ENCODE assay signal across 10 cellular contexts in the genomic region with DNA sequence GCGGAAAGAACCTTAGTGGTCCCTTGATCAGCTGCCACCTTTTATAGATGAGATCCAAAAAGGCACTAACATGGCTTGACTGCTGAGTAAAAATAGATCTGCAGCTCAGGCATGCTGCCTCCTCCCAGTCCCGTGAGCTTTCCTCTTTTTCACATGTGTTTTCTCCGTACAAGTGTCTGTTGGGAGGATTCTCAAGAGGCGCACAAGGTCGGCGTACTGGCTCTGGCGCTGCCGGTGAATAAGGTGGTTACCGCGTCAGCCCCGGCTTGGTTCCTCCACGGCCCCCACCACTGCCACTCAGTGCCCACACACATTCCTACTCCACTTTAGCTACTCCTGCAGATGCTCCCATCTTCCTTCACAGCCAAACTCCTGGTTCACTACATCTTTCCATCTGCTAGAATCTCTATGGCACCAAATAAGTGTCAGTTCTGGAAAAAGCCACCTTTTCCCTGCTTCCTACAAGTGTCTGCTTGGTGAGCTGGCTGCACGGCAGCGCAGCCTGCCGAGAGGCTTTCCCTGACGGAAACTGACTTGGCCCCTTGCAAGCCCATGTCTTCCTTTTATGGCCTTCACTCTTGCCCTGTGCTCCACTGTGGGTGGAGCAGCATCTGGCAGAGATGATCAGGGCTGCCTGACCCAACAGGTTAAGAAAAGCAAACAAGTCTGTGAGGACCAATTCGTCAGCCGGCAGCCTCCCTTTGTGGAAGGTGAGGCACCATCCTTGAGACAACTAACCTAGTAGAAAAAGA.
DNase-seq lines count a peak whose midpoint lies in the region; ATAC-seq, FAIRE-seq and TF ChIP-seq lines count a peak whose summit lies in the region.
"Had no signal": no experiment of that assay in that cellular context is flagged by ENCODE, and none has a peak within 500 bp of the region (broad histone marks: within the 10 kb centered on the region; RNA-seq: fewer than 3 reads in every experiment).

No MANE protein-coding gene starts in this region.

- H3K27ac ChIP-seq in PC-3 (ENCODE audit: low read length) (no peak overlapping the region), endothelial cell of umbilical vein (ENCODE audit: insufficient read depth, low read depth, low read length) (no peak overlapping the region), thoracic aorta (peak overlapping the region; percentile 64 to 87)
- H3K27ac ChIP-seq in CD8-positive, alpha-beta memory T cell (ENCODE audit: low read depth, low read length), result no peak overlapping the region

- DNase-seq in PC-3 (peak; percentile 71), endothelial cell of umbilical vein (ENCODE audit: low read depth, low spot score) (peak; percentile 70), lung microvascular endothelial cell (ENCODE audit: low read depth in 2 of 2) (peak; percentile 13 to 78), thoracic aorta (ENCODE audit: low spot score) (peak; percentile 19), NCI-H526 treated with DMSO at 0.1 percent for 48 hours (lab: John Stamatoyannopoulos, UW) (no peak)
- no peak for DNase-seq in CD8-positive, alpha-beta memory T cell
- DNase-seq in activated CD8-positive, alpha-beta memory T cell treated with anti-CD3 and anti-CD28 coated beads for 24 hours, result no peak
- DNase-seq: activated naive CD4-positive, alpha-beta T cell treated with anti-CD3 and anti-CD28 coated beads, Interleukin-2, amount 50 U/mL, for 16 hours; hippocampal formation; NCI-H1436 treated with DMSO at 0.1 percent for 48 hours had no signal

- no peak overlapping the region for H3K4me3 Mint-ChIP-seq in CD8-positive, alpha-beta memory T cell

- TF ChIP-seq CTCF in PC-3 (conservative IDR thresholded peaks at IDR 0.05; ENCODE audit: low read depth, low read length), result no peak
- peak in 1 of 2 donors; percentile 5 for TF ChIP-seq CTCF in endothelial cell of umbilical vein (IDR thresholded peaks at IDR 0.05; ENCODE audit: extremely low read depth in 1 of 2, insufficient read depth in 1 of 2, low read depth in 1 of 2, low read length in 2 of 2)
- TF ChIP-seq CTCF in thoracic aorta (IDR thresholded peaks at IDR 0.05), result no peak

- no peaks in the 10 kb centered on the region for H3K9me1 ChIP-seq in endothelial cell of umbilical vein (replicated peaks; ENCODE audit: control insufficient read depth, extremely low read depth, insufficient read depth, low read length)

- no peaks in the 10 kb centered on the region for H3F3A ChIP-seq in PC-3 (ENCODE audit: low read length, unreplicated experiment)

- H3K36me3 ChIP-seq in PC-3 (ENCODE audit: low read depth, low read length), result no peaks in the 10 kb centered on the region
- peaks cover 5 to 15% of the 10 kb centered on the region in 2 experiments for H3K36me3 ChIP-seq in endothelial cell of umbilical vein (ENCODE audit: control insufficient read depth in 2 of 2, extremely low read depth in 1 of 2, insufficient read depth in 2 of 2, low read length in 2 of 2)
- H3K36me3 ChIP-seq in thoracic aorta, result no peaks in the 10 kb centered on the region
- H3K36me3 ChIP-seq in CD8-positive, alpha-beta memory T cell (ENCODE audit: insufficient read depth, low read length), result peaks cover 20% of the 10 kb centered on the region

- no peaks in the 10 kb centered on the region for H3K9me3 ChIP-seq in PC-3 (ENCODE audit: low read length)
- H3K9me3 ChIP-seq in endothelial cell of umbilical vein (replicated peaks; ENCODE audit: control insufficient read depth, insufficient read depth, low read length), result no peaks in the 10 kb centered on the region
- H3K9me3 ChIP-seq in thoracic aorta, result no peaks in the 10 kb centered on the region
- H3K9me3 ChIP-seq in CD8-positive, alpha-beta memory T cell (ENCODE audit: low read length), result no peaks in the 10 kb centered on the region

- H3K4me2 ChIP-seq in PC-3 (ENCODE audit: low read length) (no peak overlapping the region), endothelial cell of umbilical vein (ENCODE audit: insufficient read depth, low read length) (no peak overlapping the region)

- no peaks in the 10 kb centered on the region for H3K27me3 Mint-ChIP-seq in CD8-positive, alpha-beta memory T cell

- H3K9me2 ChIP-seq in PC-3 (replicated peaks; ENCODE audit: low read length), result no peaks in the 10 kb centered on the region

- peaks cover 4 to 80% (median 23%) of the 10 kb centered on the region in 3 donors for H3K36me3 Mint-ChIP-seq in CD8-positive, alpha-beta memory T cell

- dilution Hi-C loops in endothelial cell of umbilical vein (cut with MboI; ENCODE audit: extremely low pct_ligation_motif_present, low sequenced_read_pairs), result loop anchor here (25.0 kb wide), 1 partner anchor 208 kb away; no protein-coding TSS in a partner anchor

- peaks cover 23 to 33% (median 31%) of the 10 kb centered on the region in 3 donors for H3K4me1 Mint-ChIP-seq in CD8-positive, alpha-beta memory T cell

- H3K9me3 Mint-ChIP-seq in CD8-positive, alpha-beta memory T cell, result no peaks in the 10 kb centered on the region

- H3K27ac Mint-ChIP-seq in CD8-positive, alpha-beta memory T cell, result peak overlapping the region in 3 of 8 donors; percentile 4 to 68 (median 60)

- TF ChIP-seq POLR2A in endothelial cell of umbilical vein (IDR thresholded peaks at IDR 0.05; ENCODE audit: low read depth, low read length), result no peak

- POLR2A ChIA-PET in PC-3 (lab: Charles Lee; ENCODE audit: unreplicated experiment), result no interaction called here
- POLR2A ChIA-PET in endothelial cell of umbilical vein (lab: Charles Lee), result interaction anchor here (0.5 kb wide), 1 partner anchor 157 kb away, joined by 3 read pairs; no protein-coding TSS in a partner anchor
- POLR2A ChIA-PET in CD8-positive, alpha-beta memory T cell (lab: Charles Lee), result no interaction called here

- CTCF ChIA-PET in PC-3 (lab: Charles Lee), result no interaction called here
- CTCF ChIA-PET in endothelial cell of umbilical vein (lab: Charles Lee), result interaction anchor here (1.5 to 5.7 kb wide), 4 partner anchors 28 to 198 kb away, joined by 4 to 40 read pairs (median 8); no protein-coding TSS in a partner anchor
- CTCF ChIA-PET in CD8-positive, alpha-beta memory T cell (lab: Charles Lee), result interaction anchor here (2.7 kb wide), 1 partner anchor 198 kb away, joined by 10 read pairs; no protein-coding TSS in a partner anchor

- no peaks in the 10 kb centered on the region for H3K79me2 ChIP-seq in PC-3 (ENCODE audit: low read length)
- H3K79me2 ChIP-seq in endothelial cell of umbilical vein (ENCODE audit: control insufficient read depth, insufficient read depth, low read length), result peaks cover 10% of the 10 kb centered on the region

- BruUV-seq in PC-3 (replicated peaks; lab: Mats Ljungman, UMichigan) (no TSS peak), endothelial cell of umbilical vein (replicated peaks; lab: Mats Ljungman, UMichigan) (TSS peak; percentile 67)

- H3K4me3 ChIP-seq in PC-3 (ENCODE audit: low read length) (no peak overlapping the region), endothelial cell of umbilical vein (replicated peaks in 1 of 3; ENCODE audit: insufficient read depth in 1 of 3, low read depth in 1 of 3, low read length in 3 of 3) (no peak overlapping the region), thoracic aorta (peak overlapping the region; percentile 62)
- no peak overlapping the region for H3K4me3 ChIP-seq in CD8-positive, alpha-beta memory T cell (ENCODE audit: low read length)

- H4K20me1 ChIP-seq in PC-3 (ENCODE audit: low read length) (no peaks in the 10 kb centered on the region), endothelial cell of umbilical vein (replicated peaks; ENCODE audit: control insufficient read depth, extremely low read depth, insufficient read depth, low read length) (no peaks in the 10 kb centered on the region)

- intact Hi-C loops in PC-3 (cut with micrococcal nuclease), result no loop called here
- intact Hi-C loops in endothelial cell of umbilical vein (cut with micrococcal nuclease), result no loop called here

- H3K9ac ChIP-seq in PC-3 (ENCODE audit: low read length) (no peak overlapping the region), endothelial cell of umbilical vein (replicated peaks; ENCODE audit: extremely low read depth, insufficient read depth, low read length) (no peak overlapping the region)

- FAIRE-seq in endothelial cell of umbilical vein (lab: Jason Lieb, UNC), result peak; percentile 85

- H2AFZ ChIP-seq in PC-3 (ENCODE audit: low read length) (no peak overlapping the region), endothelial cell of umbilical vein (ENCODE audit: low read depth, low read length) (no peak overlapping the region)

- H3K27me3 ChIP-seq in PC-3 (ENCODE audit: low read length) (no peaks in the 10 kb centered on the region), endothelial cell of umbilical vein (ENCODE audit: control insufficient read depth in 2 of 2, insufficient read depth in 2 of 2, low read length in 2 of 2) (no peaks in the 10 kb centered on the region), thoracic aorta (replicated peaks; ENCODE audit: insufficient read depth) (no peaks in the 10 kb centered on the region)
- no peaks in the 10 kb centered on the region for H3K27me3 ChIP-seq in CD8-positive, alpha-beta memory T cell (ENCODE audit: insufficient read depth, low read length, poor library complexity, severe bottlenecking)

- H3K4me1 ChIP-seq in PC-3 (ENCODE audit: insufficient read depth, low read length) (peaks cover 15% of the 10 kb centered on the region), endothelial cell of umbilical vein (ENCODE audit: control insufficient read depth, extremely low read depth, insufficient read depth, low read length) (peaks cover 21% of the 10 kb centered on the region), thoracic aorta (ENCODE audit: control insufficient read depth in 1 of 2, low read depth in 2 of 2) (peaks cover 23 to 67% of the 10 kb centered on the region in 2 donors)
- no peaks in the 10 kb centered on the region for H3K4me1 ChIP-seq in CD8-positive, alpha-beta memory T cell (ENCODE audit: insufficient read depth, low read length)

- peak; percentile 54 for ATAC-seq in PC-3
- no peak for ATAC-seq in thoracic aorta (ENCODE audit: insufficient number of reproducible peaks, low FRiP score, low read depth)

TF ChIP-seq in endothelial cell of umbilical vein, 7 proteins besides CTCF, POLR2A, EP300 and RAD21:
- TF ChIP-seq JUN (IDR thresholded peaks at IDR 0.05; ENCODE audit: borderline replicate concordance, insufficient read depth, insufficient read length, low read depth) (no peak), MYC (IDR thresholded peaks at IDR 0.05; ENCODE audit: low read depth, low read length) (no peak), FOS (IDR thresholded peaks at IDR 0.05; ENCODE audit: borderline replicate concordance, insufficient read depth, low read length) (no peak), POLR2AphosphoS5 (IDR thresholded peaks at IDR 0.05; ENCODE audit: insufficient read depth, low read depth, low read length) (no peak), GATA2 (IDR thresholded peaks at IDR 0.05; ENCODE audit: insufficient read depth, insufficient read length, low read depth, low read length) (no peak)

Comparison
In these comparisons a context has a peak if more than half of its experiments do, and no peak if none do; other contexts are left out.
1. DNase-seq: peak in PC-3 (single experiment), endothelial cell of umbilical vein (single experiment), lung microvascular endothelial cell (2 of 2) and thoracic aorta (single experiment); none in NCI-H526 treated with DMSO at 0.1 percent for 48 hours (single experiment), CD8-positive, alpha-beta memory T cell (0 of 5) and activated CD8-positive, alpha-beta memory T cell treated with anti-CD3 and anti-CD28 coated beads for 24 hours (single experiment).
2. H3K27ac ChIP-seq: peak in thoracic aorta (2 of 2); none in PC-3 (single experiment), endothelial cell of umbilical vein (single experiment) and CD8-positive, alpha-beta memory T cell (single experiment).